In the genomic region with DNA sequence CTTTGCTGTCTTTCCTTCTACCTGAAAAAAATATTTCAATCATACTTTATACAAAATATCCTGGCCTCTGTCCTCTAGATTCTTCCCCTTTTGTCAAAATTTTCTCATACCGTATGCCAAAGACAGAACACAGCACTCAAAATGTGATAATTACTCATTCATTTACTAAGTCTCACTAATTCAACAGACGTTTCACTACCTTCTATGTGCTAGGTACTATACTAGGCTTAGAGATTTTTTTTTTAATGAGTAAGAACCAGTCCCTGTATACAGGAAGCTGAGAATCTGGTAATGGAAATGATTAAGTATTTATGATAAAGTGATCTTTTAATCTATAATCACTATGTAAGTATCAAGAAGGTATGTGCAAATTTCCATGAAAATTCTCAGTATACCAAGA, we compare ENCODE assay signal across 16 cellular contexts.
A peak's percentile ranks its signal among the peaks of the same experiment; 100 is the strongest.
DNase-seq lines count a peak whose midpoint lies in the region; ATAC-seq and TF ChIP-seq lines count a peak whose summit lies in the region.
"Had no signal": no experiment of that assay in that cellular context is flagged by ENCODE, and none has a peak within 500 bp of the region (broad histone marks: within the 10 kb centered on the region; RNA-seq: fewer than 3 reads in every experiment).

No MANE protein-coding gene starts in this region.

- H3K9me3 ChIP-seq in RWPE2 (ENCODE audit: severe bottlenecking) (no peaks in the 10 kb centered on the region), gastrocnemius medialis (no peaks in the 10 kb centered on the region)
- H3K9me3 ChIP-seq: lower lobe of right lung had no signal

- ATAC-seq in GM18502 (IDR thresholded peaks at IDR 0.05; ENCODE audit: poor library complexity, unreplicated experiment) (peak; percentile 59), GM18870 (IDR thresholded peaks at IDR 0.05; ENCODE audit: unreplicated experiment) (peak; percentile 52), RWPE2 (ENCODE audit: low read depth) (no peak), gastrocnemius medialis (no peak), HG03442 (IDR thresholded peaks at IDR 0.05; ENCODE audit: unreplicated experiment) (no peak)
- ATAC-seq: stimulated activated memory B cell treated with anti-CD40 and anti-IgM and Interleukin-4, amounts not matched to agents 10 μg/mL and 1 μg/mL and 100 μg/mL, for 72 hours had no signal

- intact Hi-C loops in gastrocnemius medialis (cut with DNase I; ENCODE audit: low total_unique reads): loop anchor here (5.0 kb wide), 1 partner anchor 126 kb away; the partner anchor contains the start of gene ELAPOR2

- TF ChIP-seq CTCF in RWPE2 (IDR thresholded peaks at IDR 0.05; ENCODE audit: poor library complexity, severe bottlenecking): no peak
- TF ChIP-seq CTCF in gastrocnemius medialis (IDR thresholded peaks at IDR 0.05 in 4 of 5, conservative IDR thresholded peaks at IDR 0.05 in 1 of 5): no peak

- H3K4me1 ChIP-seq in RWPE2 (ENCODE audit: insufficient read depth, poor library complexity, severe bottlenecking) (peaks cover 16% of the 10 kb centered on the region), gastrocnemius medialis (peaks cover 0 to 4% of the 10 kb centered on the region in 2 donors)

- H3K4me3 ChIP-seq in RWPE2 (ENCODE audit: severe bottlenecking) (no peak overlapping the region), gastrocnemius medialis (no peak overlapping the region)
- H3K4me3 ChIP-seq: lower lobe of right lung had no signal

- TF ChIP-seq POLR2A in gastrocnemius medialis (IDR thresholded peaks at IDR 0.05): no peak

- H3K27me3 ChIP-seq in RWPE2 (ENCODE audit: insufficient read depth, poor library complexity, severe bottlenecking): no peaks in the 10 kb centered on the region
- no peaks in the 10 kb centered on the region for H3K27me3 ChIP-seq in gastrocnemius medialis

- H3K27ac ChIP-seq in RWPE2 (ENCODE audit: poor library complexity, severe bottlenecking) (peak overlapping the region; percentile 83), gastrocnemius medialis (peak overlapping the region; percentile 22 to 63 (median 43))

- DNase-seq in RWPE2 (ENCODE audit: low spot score) (no peak), gastrocnemius medialis (no peak), NCI-H69 (lab: John Stamatoyannopoulos, UW) (no peak), NCI-H446 treated with DMSO at 0.1 percent for 48 hours (lab: John Stamatoyannopoulos, UW) (no peak)
- DNase-seq: central memory CD4-positive, alpha-beta T cell; head of caudate nucleus; KBM-7; lower lobe of right lung; NCI-H2081; NCI-H510A treated with DMSO at 0.1 percent for 48 hours; nucleus accumbens; stimulated activated CD4-positive, alpha-beta T cell treated with anti-CD3 and anti-CD28 coated beads, Interleukin-15, amount 100 ng/mL, for 24 hours had no signal

- in situ Hi-C loops in gastrocnemius medialis (cut with MboI; ENCODE audit: low sequenced_read_pairs in 4 of 4): loop anchor here in 3 of 4 donors (10.0 to 25.0 kb wide), 4 partner anchors 123 to 481 kb away; partner anchors contain the start of gene ELAPOR2 (in 1 of the 3)

- H3K36me3 ChIP-seq in RWPE2 (ENCODE audit: low read depth) (peaks cover 12% of the 10 kb centered on the region), gastrocnemius medialis (no peaks in the 10 kb centered on the region)
- H3K36me3 ChIP-seq: lower lobe of right lung had no signal

Comparison
In these comparisons a context has a peak if more than half of its experiments do, and no peak if none do; other contexts are left out.
1. ATAC-seq: peak in GM18502 (single experiment) and GM18870 (single experiment); none in RWPE2 (single experiment), gastrocnemius medialis (0 of 2) and HG03442 (single experiment).